In the genomic region with DNA sequence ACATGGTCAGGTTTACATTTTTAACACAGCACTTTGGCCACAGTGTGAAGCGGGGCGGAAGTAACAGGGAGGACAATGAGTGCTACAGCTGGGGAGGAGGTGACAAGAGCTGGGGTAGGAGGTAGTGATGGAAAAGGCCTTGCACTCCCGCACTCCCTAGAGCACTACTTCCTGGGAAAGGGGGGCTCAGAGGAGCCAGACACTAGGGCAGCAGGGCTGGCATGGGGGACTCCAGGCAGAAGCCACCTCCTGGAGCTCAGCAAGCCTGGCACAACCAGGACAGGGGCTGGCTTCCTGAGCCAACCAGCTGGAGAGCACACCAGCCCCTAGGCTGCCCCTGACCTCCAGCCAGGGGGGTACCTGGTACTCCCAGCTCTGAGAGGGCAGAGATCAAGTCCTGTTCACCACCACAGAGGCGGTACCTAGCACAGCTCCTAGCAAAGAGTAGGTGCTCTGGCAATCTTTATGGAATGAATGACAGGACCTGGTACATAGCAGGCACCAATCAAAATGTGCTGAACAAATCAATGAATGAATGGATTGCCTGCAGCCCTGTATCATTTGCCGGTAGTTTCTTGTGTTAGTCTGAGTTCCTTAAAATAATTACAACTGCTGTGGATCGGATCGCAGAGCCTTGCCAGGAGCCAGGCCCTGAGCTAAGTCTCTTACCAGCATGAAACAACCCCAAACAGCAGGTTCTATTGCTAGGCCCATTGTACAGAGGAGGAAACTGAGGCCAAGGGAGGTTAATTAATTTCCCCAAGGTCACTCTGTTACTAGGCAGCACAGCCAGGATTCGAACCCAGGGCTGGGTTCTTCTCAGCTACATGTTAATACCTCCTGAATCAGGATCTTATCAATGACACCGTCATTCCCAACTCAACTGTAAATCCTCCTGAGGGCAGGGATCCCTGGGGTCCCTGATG, we compare ENCODE assay signal across 1 cellular context.
A peak's percentile ranks its signal among the peaks of the same experiment; 100 is the strongest.
TF ChIP-seq lines count a peak whose summit lies in the region.

No MANE protein-coding gene starts in this region.

TF ChIP-seq in HepG2, 621 proteins besides CTCF, POLR2A, EP300 and RAD21 (continued from another document and continues in another):
- no peak for TF ChIP-seq ZNF280D (CRISPR knock-in tag; IDR thresholded peaks at IDR 0.05)
- no peak; the same call in 1 of the 2 replicates for TF ChIP-seq ERF (CRISPR knock-in tag; IDR thresholded peaks at IDR 0.05)
- TF ChIP-seq ZFP82 (CRISPR knock-in tag; IDR thresholded peaks at IDR 0.05; ENCODE audit: borderline replicate concordance), result peak; percentile 55; the same call in 1 of the 2 replicates
- TF ChIP-seq ARHGAP35 (CRISPR knock-in tag; IDR thresholded peaks at IDR 0.05; ENCODE audit: borderline replicate concordance), result peak; percentile 36; the same call in 1 of the 2 replicates
- TF ChIP-seq FLYWCH1 (CRISPR knock-in tag; IDR thresholded peaks at IDR 0.05), result peak; percentile 72; the same call in 1 of the 2 replicates
- TF ChIP-seq SATB2 (CRISPR knock-in tag; IDR thresholded peaks at IDR 0.05), result no peak
- no peak for TF ChIP-seq TP53 (CRISPR knock-in tag; conservative IDR thresholded peaks at IDR 0.05)
- no peak for TF ChIP-seq RCOR2 (CRISPR knock-in tag; IDR thresholded peaks at IDR 0.05)
- TF ChIP-seq NFATC3 (CRISPR knock-in tag; IDR thresholded peaks at IDR 0.05), result no peak
- 0 out of 2 replicates have a peak, but pooled peaks have one; percentile 58 for TF ChIP-seq ZNF747 (CRISPR knock-in tag; IDR thresholded peaks at IDR 0.05; ENCODE audit: borderline replicate concordance)
- TF ChIP-seq SNAPC2 (CRISPR knock-in tag; IDR thresholded peaks at IDR 0.05), result no peak
- TF ChIP-seq ATF5 (CRISPR knock-in tag; IDR thresholded peaks at IDR 0.05; ENCODE audit: low read depth), result no peak
- no peak for TF ChIP-seq ZBTB40 (IDR thresholded peaks at IDR 0.05)
- peak; percentile 61 for TF ChIP-seq ZBTB40 (CRISPR knock-in tag; IDR thresholded peaks at IDR 0.05)
- TF ChIP-seq MEF2D (CRISPR knock-in tag; IDR thresholded peaks at IDR 0.05), result 0 out of 2 replicates have a peak, but pooled peaks have one; percentile 18
- peak; percentile 26; the same call in 1 of the 2 replicates for TF ChIP-seq MXD1 (CRISPR knock-in tag; IDR thresholded peaks at IDR 0.05)
- peak; percentile 69 for TF ChIP-seq CHD4 (IDR thresholded peaks at IDR 0.05; ENCODE audit: borderline replicate concordance, low read length)
- TF ChIP-seq HDAC6 (IDR thresholded peaks at IDR 0.05; ENCODE audit: low read depth, low read length), result no peak
- TF ChIP-seq, protein P1, sequence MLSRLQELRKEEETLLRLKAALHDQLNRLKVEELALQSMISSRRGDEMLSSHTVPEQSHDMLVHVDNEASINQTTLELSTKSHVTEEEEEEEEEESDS (CRISPR knock-in tag; IDR thresholded peaks at IDR 0.05; ENCODE audit: borderline replicate concordance), result no peak
- no peak for TF ChIP-seq ZNF777 (CRISPR knock-in tag; IDR thresholded peaks at IDR 0.05)
- no peak for TF ChIP-seq ELF4 (CRISPR knock-in tag; IDR thresholded peaks at IDR 0.05; ENCODE audit: borderline replicate concordance)
- TF ChIP-seq GABPA (IDR thresholded peaks at IDR 0.05; ENCODE audit: low read depth, low read length), result peak; percentile 25; the same call in 1 of the 2 replicates
- peak; percentile 38; the same call in 1 of the 2 replicates for TF ChIP-seq GABPA (CRISPR knock-in tag; IDR thresholded peaks at IDR 0.05; ENCODE audit: low read depth)
- TF ChIP-seq ZNF329 (CRISPR knock-in tag; IDR thresholded peaks at IDR 0.05; ENCODE audit: low read depth), result no peak
- TF ChIP-seq ZNF124 (CRISPR knock-in tag; IDR thresholded peaks at IDR 0.05), result no peak
- no peak for TF ChIP-seq ZFYVE20 (CRISPR knock-in tag; IDR thresholded peaks at IDR 0.05; ENCODE audit: borderline replicate concordance, low read depth)
- TF ChIP-seq ZNF331 (CRISPR knock-in tag; IDR thresholded peaks at IDR 0.05), result peak; percentile 20; the same call in 1 of the 2 replicates
- no peak for TF ChIP-seq PAX8 (CRISPR knock-in tag; IDR thresholded peaks at IDR 0.05; ENCODE audit: borderline replicate concordance)
- TF ChIP-seq PBX3 (CRISPR knock-in tag; IDR thresholded peaks at IDR 0.05; ENCODE audit: borderline replicate concordance), result no peak
- TF ChIP-seq ZKSCAN1 (IDR thresholded peaks at IDR 0.05; ENCODE audit: low read length), result no peak
- TF ChIP-seq HOXA3 (CRISPR knock-in tag; IDR thresholded peaks at IDR 0.05), result no peak
- TF ChIP-seq ZFX (CRISPR knock-in tag; IDR thresholded peaks at IDR 0.05; ENCODE audit: low read depth), result peak; percentile 39; the same call in 1 of the 2 replicates
- TF ChIP-seq ZNF232 (CRISPR knock-in tag; IDR thresholded peaks at IDR 0.05; ENCODE audit: borderline replicate concordance), result no peak
- TF ChIP-seq SRSF1 (optimal IDR thresholded peaks at IDR 0.05; ENCODE audit: low read depth, low read length), result no peak
- no peak for TF ChIP-seq ZNF780A (CRISPR knock-in tag; IDR thresholded peaks at IDR 0.05)
- no peak for TF ChIP-seq CEBPG (CRISPR knock-in tag; IDR thresholded peaks at IDR 0.05)
- TF ChIP-seq GATAD2A (CRISPR knock-in tag; IDR thresholded peaks at IDR 0.05), result 0 out of 2 replicates have a peak, but pooled peaks have one; percentile 36
- TF ChIP-seq ZBTB7B (CRISPR knock-in tag; IDR thresholded peaks at IDR 0.05), result peak; percentile 57; the same call in 1 of the 2 replicates
- TF ChIP-seq ZNF615 (CRISPR knock-in tag; IDR thresholded peaks at IDR 0.05; ENCODE audit: borderline replicate concordance), result no peak
- no peak for TF ChIP-seq ZNF30 (CRISPR knock-in tag; IDR thresholded peaks at IDR 0.05)
- TF ChIP-seq, protein P2, sequence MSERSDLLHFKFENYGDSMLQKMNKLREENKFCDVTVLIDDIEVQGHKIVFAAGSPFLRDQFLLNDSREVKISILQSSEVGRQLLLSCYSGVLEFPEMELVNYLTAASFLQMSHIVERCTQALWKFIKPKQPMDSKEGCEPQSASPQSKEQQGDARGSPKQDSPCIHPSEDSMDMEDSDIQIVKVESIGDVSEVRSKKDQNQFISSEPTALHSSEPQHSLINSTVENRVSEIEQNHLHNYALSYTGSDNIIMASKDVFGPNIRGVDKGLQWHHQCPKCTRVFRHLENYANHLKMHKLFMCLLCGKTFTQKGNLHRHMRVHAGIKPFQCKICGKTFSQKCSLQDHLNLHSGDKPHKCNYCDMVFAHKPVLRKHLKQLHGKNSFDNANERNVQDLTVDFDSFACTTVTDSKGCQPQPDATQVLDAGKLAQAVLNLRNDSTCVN (CRISPR knock-in tag; IDR thresholded peaks at IDR 0.05; ENCODE audit: borderline replicate concordance), result no peak
- TF ChIP-seq PRPF4 (IDR thresholded peaks at IDR 0.05; ENCODE audit: low read depth, low read length, poor library complexity, severe bottlenecking), result no peak
- no peak for TF ChIP-seq MED13 (CRISPR knock-in tag; IDR thresholded peaks at IDR 0.05)
- no peak for TF ChIP-seq IKZF5 (CRISPR knock-in tag; IDR thresholded peaks at IDR 0.05)
- TF ChIP-seq ISX (CRISPR knock-in tag; conservative IDR thresholded peaks at IDR 0.05), result no peak
- TF ChIP-seq GLI4 (CRISPR knock-in tag; IDR thresholded peaks at IDR 0.05; ENCODE audit: borderline replicate concordance), result 0 out of 2 replicates have a peak, but pooled peaks have one; percentile 14
